In the genomic region with DNA sequence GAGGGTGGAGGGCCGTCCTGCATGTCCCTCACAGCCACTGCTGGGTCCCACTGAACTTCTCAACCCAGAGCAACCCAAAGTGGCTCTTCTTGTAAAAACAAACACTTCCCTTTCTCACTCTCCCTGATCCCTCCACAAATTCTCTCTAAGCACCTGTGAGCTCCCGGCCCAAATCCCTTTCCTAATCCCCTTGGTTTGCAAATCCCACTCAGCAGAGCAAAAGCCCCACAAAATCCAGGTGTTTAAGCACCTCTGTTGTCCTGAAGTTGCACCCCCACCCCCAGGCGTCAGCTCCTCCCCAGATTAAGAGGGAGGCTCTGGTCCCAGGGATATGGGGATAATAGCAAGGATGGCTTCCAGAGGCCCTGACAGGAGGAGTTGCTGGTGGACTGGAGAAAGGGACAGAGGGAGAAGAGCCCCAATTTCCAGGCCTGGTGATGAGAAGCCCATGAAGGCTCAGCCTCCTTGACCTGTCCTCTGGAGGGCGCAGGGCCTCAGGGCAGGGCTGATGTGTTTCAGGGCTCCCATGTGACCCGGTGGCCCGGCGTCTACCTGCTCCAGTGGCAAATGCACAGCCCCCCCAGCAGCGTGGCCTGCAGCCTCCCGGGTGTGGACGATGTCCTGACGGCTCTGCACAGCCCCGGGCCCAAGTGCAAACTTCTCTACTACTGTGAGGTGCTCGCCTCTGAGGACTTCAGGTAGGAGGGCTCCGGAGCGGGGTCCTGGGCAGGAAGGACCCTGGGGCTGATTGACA, we compare ENCODE assay signal across 1 cellular context.
TF ChIP-seq lines count a peak whose summit lies in the region.

No MANE protein-coding gene starts in this region.

TF ChIP-seq in GM23338, 12 proteins besides CTCF, POLR2A, EP300 and RAD21:
- TF ChIP-seq ZNF331 (CRISPR knock-in tag; IDR thresholded peaks at IDR 0.05; ENCODE audit: low read depth), result no peak
- no peak for TF ChIP-seq CREB1 (CRISPR knock-in tag; IDR thresholded peaks at IDR 0.05; ENCODE audit: low read depth)
- TF ChIP-seq EZH2 (IDR thresholded peaks at IDR 0.05; ENCODE audit: low read depth, unreplicated experiment), result no peak
- TF ChIP-seq POLR2AphosphoS5 (IDR thresholded peaks at IDR 0.05; ENCODE audit: low read depth), result no peak
- TF ChIP-seq EZH2phosphoT487 (IDR thresholded peaks at IDR 0.05; ENCODE audit: unreplicated experiment), result no peak
- no peak for TF ChIP-seq NANOG (IDR thresholded peaks at IDR 0.05; ENCODE audit: borderline replicate concordance)
- TF ChIP-seq STAT1 (IDR thresholded peaks at IDR 0.05; ENCODE audit: unreplicated experiment), result no peak
- no peak for TF ChIP-seq ZNF114 (CRISPR knock-in tag; IDR thresholded peaks at IDR 0.05)
- no peak for TF ChIP-seq ZNF462 (CRISPR knock-in tag; IDR thresholded peaks at IDR 0.05)
- TF ChIP-seq, protein P1, sequence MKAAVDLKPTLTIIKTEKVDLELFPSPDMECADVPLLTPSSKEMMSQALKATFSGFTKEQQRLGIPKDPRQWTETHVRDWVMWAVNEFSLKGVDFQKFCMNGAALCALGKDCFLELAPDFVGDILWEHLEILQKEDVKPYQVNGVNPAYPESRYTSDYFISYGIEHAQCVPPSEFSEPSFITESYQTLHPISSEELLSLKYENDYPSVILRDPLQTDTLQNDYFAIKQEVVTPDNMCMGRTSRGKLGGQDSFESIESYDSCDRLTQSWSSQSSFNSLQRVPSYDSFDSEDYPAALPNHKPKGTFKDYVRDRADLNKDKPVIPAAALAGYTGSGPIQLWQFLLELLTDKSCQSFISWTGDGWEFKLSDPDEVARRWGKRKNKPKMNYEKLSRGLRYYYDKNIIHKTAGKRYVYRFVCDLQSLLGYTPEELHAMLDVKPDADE (IDR thresholded peaks at IDR 0.05), result no peak
- TF ChIP-seq JUNB (IDR thresholded peaks at IDR 0.05; ENCODE audit: unreplicated experiment), result no peak
- TF ChIP-seq REST (IDR thresholded peaks at IDR 0.05; ENCODE audit: unreplicated experiment), result no peak
